ENCODE assay signal across 8 cellular contexts in the genomic region with DNA sequence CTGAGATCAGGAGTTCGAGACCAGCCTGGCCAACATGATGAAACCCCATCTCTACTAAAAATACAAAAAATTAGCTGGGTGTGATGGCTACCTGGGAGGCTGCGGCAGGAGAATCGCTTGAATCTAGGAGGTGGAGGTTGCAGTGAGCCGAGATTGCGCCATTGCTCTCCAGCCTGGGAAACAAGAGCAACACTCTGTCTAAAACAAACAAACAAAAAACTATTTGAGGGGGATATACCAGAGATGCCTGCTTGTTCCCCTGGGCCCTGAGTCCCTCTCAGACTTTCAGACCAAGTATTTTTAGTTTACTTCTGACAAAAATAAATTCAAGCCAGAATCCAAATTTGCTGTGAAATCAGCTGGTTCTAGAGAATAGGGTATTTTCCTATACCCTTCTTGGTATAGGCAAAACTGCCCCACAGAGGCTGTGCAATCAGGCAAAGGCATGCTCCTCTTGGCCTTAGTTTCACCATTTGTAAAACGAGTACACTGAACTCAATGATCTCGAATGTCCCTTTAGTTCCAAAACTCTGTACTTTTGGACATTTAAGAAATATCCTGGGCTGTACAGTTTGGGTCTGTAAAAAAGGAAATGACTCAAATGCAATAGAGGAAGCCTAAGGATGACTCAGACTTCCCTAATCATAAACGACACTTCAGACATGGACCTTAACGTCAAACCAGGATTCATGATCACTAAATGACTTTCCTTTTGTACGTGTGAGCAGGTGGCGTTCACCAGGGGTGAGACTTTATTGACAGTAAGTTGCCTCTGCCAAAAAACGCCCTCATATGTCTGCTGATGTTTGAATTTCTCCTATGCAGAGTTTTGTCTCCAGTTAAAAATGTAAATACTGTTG. TPM values are rescaled to one million over a fixed set of nuclear protein-coding genes. Genes with fewer than 3 reads are reported as not detected.
DNase-seq lines count a peak whose midpoint lies in the region; ATAC-seq, FAIRE-seq and TF ChIP-seq lines count a peak whose summit lies in the region.

No MANE protein-coding gene starts in this region.

- TF ChIP-seq EP300 in stomach (IDR thresholded peaks at IDR 0.05), result no peak

- peak; percentile 28 to 33 for DNase-seq in stimulated activated CD4-positive, alpha-beta T cell treated with anti-CD3 and anti-CD28 coated beads, Interleukin-12 subunit alpha, Interleukin-12 subunit beta, amount 100 ng/mL, for 24 hours (ENCODE audit: low read depth in 2 of 2)
- DNase-seq in stimulated activated CD4-positive, alpha-beta T cell treated with anti-CD3 and anti-CD28 coated beads, Interleukin-2, amount 100 ng/mL, for 48 hours, result no peak
- DNase-seq in Karpas-422 (peak; percentile 76), T follicular helper cell (ENCODE audit: low read depth) (peak; percentile 45), bronchial epithelial cell (ENCODE audit: low read depth) (peak; percentile 97), lower lobe of right lung (no peak), stomach (no peak)

- WGBS in stomach, 5 donors, result 46 to 50% (median 48%) methylated on average over 12 of the region's 12 CpGs

- H2AFZ ChIP-seq in Karpas-422 (ENCODE audit: low read length), result no peak overlapping the region

- H3K4me3 ChIP-seq in Karpas-422 (ENCODE audit: low read length) (peak overlapping the region; percentile 35; the same call in 1 of the 2 replicates), bronchial epithelial cell (ENCODE audit: low read depth, low read length) (no peak overlapping the region), lower lobe of right lung (peak overlapping the region; percentile 27), stomach (peak overlapping the region in 1 of 4 donors; percentile 11)

- intact Hi-C loops in lower lobe of right lung (cut with DNase I), result no loop called here
- intact Hi-C loops in stomach (cut with DNase I; ENCODE audit: low total_unique reads), result no loop called here

- ATAC-seq in lower lobe of right lung (peak; percentile 63 to 68), HG03571 (IDR thresholded peaks at IDR 0.05; ENCODE audit: unreplicated experiment) (no peak)

- TF ChIP-seq POLR2A in stomach (IDR thresholded peaks at IDR 0.05), result no peak

- peak overlapping the region; percentile 55 for H3K9ac ChIP-seq in Karpas-422 (ENCODE audit: low read length)

- H3K4me1 ChIP-seq in Karpas-422 (ENCODE audit: low read length) (peaks cover 53% of the 10 kb centered on the region), lower lobe of right lung (peaks cover 67% of the 10 kb centered on the region), stomach (peaks cover 36 to 71% (median 61%) of the 10 kb centered on the region in 4 donors)

- H3K36me3 ChIP-seq in Karpas-422 (ENCODE audit: insufficient read depth, low read length), result peaks cover 20% of the 10 kb centered on the region
- H3K36me3 ChIP-seq in bronchial epithelial cell (ENCODE audit: control insufficient read depth, insufficient read depth, low read length), result peaks cover 4% of the 10 kb centered on the region
- peaks cover 14% of the 10 kb centered on the region for H3K36me3 ChIP-seq in lower lobe of right lung
- H3K36me3 ChIP-seq in stomach, result peaks cover 6 to 39% (median 25%) of the 10 kb centered on the region in 4 donors

- H3K27me3 ChIP-seq in Karpas-422 (ENCODE audit: low read length) (no peaks in the 10 kb centered on the region), bronchial epithelial cell (ENCODE audit: control insufficient read depth, insufficient read depth, low read length) (no peaks in the 10 kb centered on the region), lower lobe of right lung (ENCODE audit: low read depth) (no peaks in the 10 kb centered on the region), stomach (no peaks in the 10 kb centered on the region)

- H3K79me2 ChIP-seq in Karpas-422 (ENCODE audit: low read length), result no peaks in the 10 kb centered on the region; the same call in 1 of the 2 replicates

- H3K27ac ChIP-seq in Karpas-422 (ENCODE audit: low read length) (peak overlapping the region; percentile 90), lower lobe of right lung (peak overlapping the region; percentile 95), stomach (peak overlapping the region; percentile 61 to 89 (median 88))

- H3K4me2 ChIP-seq in Karpas-422 (ENCODE audit: low read depth, low read length, poor library complexity, severe bottlenecking), result peak overlapping the region; percentile 57

- TF ChIP-seq CTCF in bronchial epithelial cell (IDR thresholded peaks at IDR 0.05; ENCODE audit: insufficient read depth, low read length, severe bottlenecking) (no peak), lower lobe of right lung (IDR thresholded peaks at IDR 0.05) (no peak), stomach (IDR thresholded peaks at IDR 0.05) (no peak)

- no peaks in the 10 kb centered on the region for H3K9me3 ChIP-seq in Karpas-422 (ENCODE audit: low read length)
- H3K9me3 ChIP-seq in lower lobe of right lung, result no peaks in the 10 kb centered on the region
- H3K9me3 ChIP-seq in stomach, result no peaks in the 10 kb centered on the region

- FAIRE-seq in bronchial epithelial cell (lab: Jason Lieb, UNC), result no peak

- no peaks in the 10 kb centered on the region for H3K9me2 ChIP-seq in Karpas-422 (replicated peaks; ENCODE audit: insufficient read depth, low read length)

- H4K20me1 ChIP-seq in Karpas-422 (ENCODE audit: insufficient read depth, low read depth, low read length), result no peaks in the 10 kb centered on the region

RNA-seq across cellular contexts. Expression of gene ENSA, which starts 16.1 kb away (rescaled TPM):
- 113 and 121 TPM in 2 replicates for total RNA-seq in Karpas-422 (2014; rRNA removed; shearing (Covaris generic); ENCODE audit: low replicate concordance)
- 123 and 124 TPM in 2 replicates for total RNA-seq in bronchial epithelial cell
- total RNA-seq in lower lobe of right lung, result 172 TPM
- 100 to 1,000 TPM; 106 to 349 (median 133) TPM for total RNA-seq in stomach
- 100 to 1,000 TPM; 119 to 207 (median 150) TPM for polyA plus RNA-seq in stomach

RNA-seq across cellular contexts. Expression of gene MCL1, which starts 33.9 kb away (rescaled TPM):
- 141 and 150 TPM in 2 replicates for total RNA-seq in Karpas-422 (2014; rRNA removed; shearing (Covaris generic); ENCODE audit: low replicate concordance)
- total RNA-seq in bronchial epithelial cell, result 247 and 280 TPM in 2 replicates
- 387 TPM for total RNA-seq in lower lobe of right lung
- total RNA-seq in stomach, result 100 to 1,000 TPM in 4 of 5 donors, 10 to 100 TPM in 1; 87.5 to 330 (median 142) TPM
- 100 to 1,000 TPM in 2 of 3 donors, 10 to 100 TPM in 1; 77.7 to 127 (median 115) TPM for polyA plus RNA-seq in stomach

Comparison
In these comparisons a context has a peak if more than half of its experiments do, and no peak if none do; other contexts are left out.
1. DNase-seq: peak in stimulated activated CD4-positive, alpha-beta T cell treated with anti-CD3 and anti-CD28 coated beads, Interleukin-12 subunit alpha, Interleukin-12 subunit beta, amount 100 ng/mL, for 24 hours (2 of 2), Karpas-422 (single experiment), T follicular helper cell (single experiment) and bronchial epithelial cell (single experiment); none in stimulated activated CD4-positive, alpha-beta T cell treated with anti-CD3 and anti-CD28 coated beads, Interleukin-2, amount 100 ng/mL, for 48 hours (0 of 2), lower lobe of right lung (single experiment) and stomach (single experiment).
2. Peak in every context shown above with its lines, with median percentiles within 50 percentile points of each other: H3K27ac ChIP-seq.